Comparison of ENCODE assay signal across 31 cellular contexts in genomic region chr7:144439717-144440116, GRCh38. TPM values are rescaled to one million over a fixed set of nuclear protein-coding genes. Genes with fewer than 3 reads are reported as not detected.
"Had no signal": no experiment of that assay in that cellular context is flagged by ENCODE, and none has a peak within 500 bp of the region (broad histone marks: within the 10 kb centered on the region; RNA-seq: fewer than 3 reads in every experiment).

No MANE protein-coding gene starts in this region.

- ATAC-seq: activated CD4-positive, alpha-beta T cell treated with anti-CD3 and anti-CD28 coated beads for 36 hours; activated naive CD4-positive, alpha-beta T cell treated with anti-CD3 and anti-CD28 coated beads, Interleukin-2, amount 50 U/mL, for 72 hours; activated T-helper 17 cell treated with anti-CD3 and anti-CD28 coated beads, Interleukin-2, amount 50 U/mL, for 72 hours; left lung; naive thymus-derived CD4-positive, alpha-beta T cell; sciatic nerve; stimulated activated memory B cell treated with anti-CD40 and anti-IgM and Interleukin-4, amounts not matched to agents 10 μg/mL and 1 μg/mL and 100 μg/mL, for 72 hours; WTC11 had no signal

- DNase-seq: activated CD4-positive, alpha-beta T cell treated with anti-CD3 and anti-CD28 coated beads for 36 hours; activated CD4-positive, alpha-beta T cell treated with anti-CD3 and anti-CD28 coated beads, Interleukin-2, amount 50 U/mL, for 4 hours; activated CD8-positive, alpha-beta memory T cell treated with anti-CD3 and anti-CD28 coated beads for 24 hours; activated CD8-positive, alpha-beta memory T cell treated with anti-CD3 and anti-CD28 coated beads, Interleukin-2, amount 50 U/mL, for 4 hours; activated T-cell treated with anti-CD3 and anti-CD28 coated beads, Interleukin-2, amount 50 U/mL, for 24 hours; central memory CD4-positive, alpha-beta T cell; dermis blood vessel endothelial cell; effector CD8-positive, alpha-beta T cell; foreskin melanocyte; immature natural killer cell; left lung; naive thymus-derived CD4-positive, alpha-beta T cell; stimulated activated CD4-positive, alpha-beta T cell treated with anti-CD3 and anti-CD28 coated beads, Interleukin-15, amount 100 ng/mL, for 24 hours; stomach had no signal

- H3K27ac ChIP-seq: ascending aorta, left lung, stomach, suprapubic skin, tibial nerve had no signal

- H3K4me1 ChIP-seq: ascending aorta, left lung, stomach, suprapubic skin, tibial nerve had no signal

- H3K4me2 ChIP-seq: smooth muscle cell had no signal

- H3K36me3 ChIP-seq: ascending aorta, left lung, stomach, suprapubic skin, tibial nerve had no signal

- H3K27me3 ChIP-seq: ascending aorta, left lung, stomach, suprapubic skin, tibial nerve had no signal

- H3K9me3 ChIP-seq: ascending aorta, left lung, stomach, suprapubic skin, tibial nerve had no signal

- H3K4me3 ChIP-seq: ascending aorta, left lung, lung, smooth muscle cell, stomach, suprapubic skin, tibial nerve had no signal

RNA-seq across cellular contexts. Expression of gene NOBOX, which starts 36.2 kb away (rescaled TPM):
- total RNA-seq: activated CD4-positive, alpha-beta T cell treated with anti-CD3 and anti-CD28 coated beads for 36 hours; activated naive CD4-positive, alpha-beta T cell treated with anti-CD3 and anti-CD28 coated beads, Interleukin-2, amount 50 U/mL, for 72 hours; activated T-helper 17 cell treated with anti-CD3 and anti-CD28 coated beads, Interleukin-2, amount 50 U/mL, for 72 hours; ascending aorta; dermis blood vessel endothelial cell; kidney epithelial cell; left lung; lung; naive thymus-derived CD4-positive, alpha-beta T cell; neural crest cell; omental fat pad; posterior vena cava; renal cortical epithelial cell; sciatic nerve; smooth muscle cell; stomach; suprapubic skin; tibial nerve; WTC11 had no signal
- polyA plus RNA-seq: adipose tissue; esophagus; immature natural killer cell; lung; naive thymus-derived CD4-positive, alpha-beta T cell; smooth muscle cell; stomach had no signal
